ENCODE assay signal across 18 cellular contexts in the genomic region with DNA sequence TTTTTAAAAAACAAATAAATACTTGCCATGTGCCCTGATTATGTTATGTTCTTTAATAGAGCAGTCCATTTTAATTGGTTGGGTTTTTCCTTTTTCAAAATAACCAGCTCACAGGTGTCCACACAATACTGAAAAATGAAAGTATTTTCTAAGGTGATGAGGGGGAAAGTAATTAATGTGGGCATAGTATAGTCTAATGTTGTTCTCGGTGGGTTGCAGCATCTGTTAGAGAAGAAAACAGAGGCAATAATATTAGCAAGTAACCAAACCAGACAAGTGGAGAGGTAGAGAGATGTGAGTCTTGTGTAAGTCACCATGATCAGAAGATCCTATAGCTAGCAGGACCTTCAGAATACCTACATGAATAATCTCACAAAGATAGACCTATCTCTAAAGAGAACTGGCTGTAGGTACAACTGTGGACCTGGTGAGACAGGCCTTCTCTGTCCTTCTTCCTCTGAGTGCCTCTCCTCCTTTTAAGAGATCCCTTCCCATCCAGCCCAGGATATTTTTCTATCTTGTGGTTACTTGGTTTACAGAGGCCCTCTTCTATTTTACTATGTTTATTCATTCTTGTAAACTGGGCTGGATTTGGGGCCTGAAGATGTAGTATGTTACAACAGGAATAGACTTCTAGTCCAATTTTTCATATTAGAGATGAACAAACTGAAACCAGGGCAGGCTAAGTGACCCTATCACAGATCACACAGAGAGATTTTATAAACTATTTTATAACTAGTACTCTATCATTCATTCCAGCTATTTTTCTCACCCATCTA.
"Had no signal": no experiment of that assay in that cellular context is flagged by ENCODE, and none has a peak within 500 bp of the region (broad histone marks: within the 10 kb centered on the region; RNA-seq: fewer than 3 reads in every experiment).

No MANE protein-coding gene starts in this region.

- DNase-seq: activated CD4-positive, alpha-beta T cell treated with anti-CD3 and anti-CD28 coated beads for 36 hours; activated CD4-positive, alpha-beta T cell treated with anti-CD3 and anti-CD28 coated beads, Interleukin-2, amount 50 U/mL, for 4 hours; activated CD4-positive, CD25-positive, alpha-beta regulatory T cell; activated naive CD4-positive, alpha-beta T cell; activated T-cell treated with anti-CD3 and anti-CD28 coated beads for 4 hours; activated T-cell treated with anti-CD3 and anti-CD28 coated beads, Interleukin-2, amount 50 U/mL, for 72 hours; central memory CD4-positive, alpha-beta T cell; islet precursor cell; mammary epithelial cell; naive thymus-derived CD8-positive, alpha-beta T cell; nucleus accumbens; psoas muscle; stimulated activated CD4-positive, alpha-beta T cell treated with anti-CD3 and anti-CD28 coated beads, Interleukin-1b, Interleukin-23, amount 100 ng/mL, for 48 hours; stimulated activated naive B cell treated with anti-CD40 and anti-IgM and Interleukin-4, amounts not matched to agents 10 μg/mL and 1 μg/mL and 100 μg/mL, for 72 hours; stomach; thyroid gland; upper lobe of right lung had no signal

- ATAC-seq: activated CD4-positive, alpha-beta T cell treated with anti-CD3 and anti-CD28 coated beads for 36 hours; activated naive CD4-positive, alpha-beta T cell treated with anti-CD3 and anti-CD28 coated beads, Interleukin-2, amount 50 U/mL, for 72 hours; activated T-cell treated with anti-CD3 and anti-CD28 coated beads, Interleukin-2, amount 50 U/mL, for 72 hours; naive thymus-derived CD8-positive, alpha-beta T cell; psoas muscle; stimulated activated naive B cell treated with anti-CD40 and anti-IgM and Interleukin-4, amounts not matched to agents 10 μg/mL and 1 μg/mL and 100 μg/mL, for 72 hours; upper lobe of right lung had no signal
